Comparison of ENCODE assay signal across 8 cellular contexts in genomic region chr7:141701489-141702046, GRCh38. TPM values are rescaled to one million over a fixed set of nuclear protein-coding genes. Genes with fewer than 3 reads are reported as not detected.
A peak's percentile ranks its signal among the peaks of the same experiment; 100 is the strongest.
DNase-seq lines count a peak whose midpoint lies in the region; ATAC-seq and TF ChIP-seq lines count a peak whose summit lies in the region.

No MANE protein-coding gene starts in this region.

- H3K4me1 Mint-ChIP-seq in endothelial cell (ENCODE audit: unreplicated experiment): peaks cover 69% of the 10 kb centered on the region

- H3K9me3 ChIP-seq in muscle layer of colon (ENCODE audit: low read length): no peaks in the 10 kb centered on the region

- H3K4me3 Mint-ChIP-seq in endothelial cell (ENCODE audit: unreplicated experiment): peak overlapping the region; percentile 89

- no peaks in the 10 kb centered on the region for H3K9me3 Mint-ChIP-seq in endothelial cell (ENCODE audit: unreplicated experiment)

- no peaks in the 10 kb centered on the region for H3K27me3 ChIP-seq in muscle layer of colon (ENCODE audit: control insufficient read depth in 1 of 2, insufficient read depth in 2 of 2, low read length in 2 of 2)

- peak; percentile 80 for ATAC-seq in HG02610 (IDR thresholded peaks at IDR 0.05; ENCODE audit: unreplicated experiment)

- H3K36me3 ChIP-seq in muscle layer of colon (ENCODE audit: insufficient read depth, low read length): no peaks in the 10 kb centered on the region

- H3K27ac ChIP-seq in muscle layer of colon (ENCODE audit: low read depth, low read length): peak overlapping the region; percentile 66

- H3K36me3 Mint-ChIP-seq in endothelial cell (ENCODE audit: low read depth, unreplicated experiment): peaks cover 4% of the 10 kb centered on the region

- no peak overlapping the region for H3K27ac Mint-ChIP-seq in endothelial cell (ENCODE audit: unreplicated experiment)

- H3K4me3 ChIP-seq in muscle layer of colon (ENCODE audit: low read depth in 1 of 2, low read length in 2 of 2): peak overlapping the region; percentile 30 to 73

- H3K4me1 ChIP-seq in muscle layer of colon (ENCODE audit: insufficient read depth, low read length): peaks cover 23% of the 10 kb centered on the region

- H3K27me3 Mint-ChIP-seq in endothelial cell (ENCODE audit: unreplicated experiment): peaks cover 8% of the 10 kb centered on the region

- TF ChIP-seq CTCF in endothelial cell (IDR thresholded peaks at IDR 0.05; ENCODE audit: unreplicated experiment): no peak

- H3K9ac ChIP-seq in muscle layer of colon (ENCODE audit: low read length): no peak overlapping the region

- DNase-seq in NCI-H2081 (lab: John Stamatoyannopoulos, UW) (peak; percentile 40 to 56), NCI-H2081 treated with DMSO at 0.1 percent for 48 hours (lab: John Stamatoyannopoulos, UW) (no peak), NCI-H146 treated with DMSO at 0.1 percent for 48 hours (lab: John Stamatoyannopoulos, UW; ENCODE audit: unreplicated experiment) (peak; percentile 51), endothelial cell (ENCODE audit: low spot score) (peak; percentile 39)
- peak; percentile 48 to 58 for DNase-seq in activated CD8-positive, alpha-beta memory T cell treated with anti-CD3 and anti-CD28 coated beads for 4 hours (ENCODE audit: low read depth in 2 of 2)
- peak; percentile 44 to 58 for DNase-seq in stimulated activated CD8-positive, alpha-beta memory T cell treated with anti-CD3 and anti-CD28 coated beads, Interleukin-7, amount 100 ng/mL, for 48 hours (ENCODE audit: extremely low read depth in 1 of 2, low read depth in 1 of 2)

RNA-seq across cellular contexts. Expression of gene DENND11, which starts 0.4 kb away (rescaled TPM):
- 77.0 TPM for total RNA-seq in endothelial cell (ENCODE audit: unreplicated experiment)

RNA-seq across cellular contexts. Expression of gene WEE2, which starts 6.6 kb away (rescaled TPM):
- 0.33 TPM for total RNA-seq in endothelial cell (ENCODE audit: unreplicated experiment)

RNA-seq across cellular contexts. Expression of gene SSBP1, which starts 36.6 kb away (rescaled TPM):
- 130 TPM for total RNA-seq in endothelial cell (ENCODE audit: unreplicated experiment)
